10 cellular contexts compared by ENCODE assay signal in the genomic region with DNA sequence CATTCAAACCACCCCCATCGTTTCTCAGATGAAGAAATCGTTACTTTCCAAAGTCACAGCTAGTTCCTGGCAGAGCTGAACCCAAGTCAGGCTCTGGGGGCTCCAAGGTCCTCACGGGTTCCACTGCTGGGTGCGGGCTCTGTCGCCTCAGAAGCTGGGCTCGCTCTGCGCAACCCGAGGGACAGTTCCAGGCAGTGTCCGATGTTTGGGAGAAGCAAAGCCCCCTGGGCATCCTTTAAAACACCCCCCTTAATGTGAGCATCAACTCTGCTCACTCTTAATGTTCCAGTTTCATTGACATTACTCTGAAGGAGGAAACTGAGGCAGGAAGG. TPM values are rescaled to one million over a fixed set of nuclear protein-coding genes. Genes with fewer than 3 reads are reported as not detected.
DNase-seq lines count a peak whose midpoint lies in the region; ATAC-seq, FAIRE-seq and TF ChIP-seq lines count a peak whose summit lies in the region.
"Had no signal": no experiment of that assay in that cellular context is flagged by ENCODE, and none has a peak within 500 bp of the region (broad histone marks: within the 10 kb centered on the region; RNA-seq: fewer than 3 reads in every experiment).

No MANE protein-coding gene starts in this region.

- FAIRE-seq in keratinocyte (lab: Jason Lieb, UNC), result no peak

- no peaks in the 10 kb centered on the region for H3K36me3 ChIP-seq in body of pancreas (replicated peaks in 1 of 2; ENCODE audit: insufficient read depth in 1 of 2, low read depth in 2 of 2)
- H3K36me3 ChIP-seq in keratinocyte (ENCODE audit: control insufficient read depth in 2 of 2, extremely low read depth in 1 of 2, insufficient read depth in 2 of 2, low read length in 2 of 2), result no peaks in the 10 kb centered on the region

- H3K27ac Mint-ChIP-seq in HFFc6, result peak overlapping the region; percentile 88; the same call in 1 of the 2 replicates

- H3K36me3 Mint-ChIP-seq in HFFc6 (ENCODE audit: low read depth), result no peaks in the 10 kb centered on the region; the same call in 1 of the 2 replicates

- no peaks in the 10 kb centered on the region for H3K79me2 ChIP-seq in keratinocyte (ENCODE audit: control insufficient read depth, insufficient read depth, low read length)

- peaks cover 41% of the 10 kb centered on the region for H3K4me1 ChIP-seq in body of pancreas
- H3K4me1 ChIP-seq in keratinocyte (ENCODE audit: control insufficient read depth, extremely low read depth, insufficient read depth, low read length), result peaks cover 8% of the 10 kb centered on the region

- TF ChIP-seq CTCF in HFFc6 (IDR thresholded peaks at IDR 0.05) (no peak), body of pancreas (IDR thresholded peaks at IDR 0.05) (no peak), keratinocyte (optimal IDR thresholded peaks at IDR 0.05 in 1 of 3, IDR thresholded peaks at IDR 0.05 in 1 of 3, conservative IDR thresholded peaks at IDR 0.05 in 1 of 3; ENCODE audit: extremely low read depth in 1 of 3, insufficient read depth in 2 of 3, low read length in 3 of 3) (no peak)

- WGBS in body of pancreas, 2 donors, result 26 to 32% methylated on average over 4 to 9 of the region's 9 CpGs

- H3K4me1 Mint-ChIP-seq in HFFc6 (ENCODE audit: low read depth), result peaks cover 40% of the 10 kb centered on the region

- H3K27me3 ChIP-seq in body of pancreas (no peaks in the 10 kb centered on the region), keratinocyte (ENCODE audit: control insufficient read depth, extremely low read depth, insufficient read depth, low read length) (no peaks in the 10 kb centered on the region)

- H3K4me2 ChIP-seq in keratinocyte (ENCODE audit: control insufficient read depth, extremely low read depth, insufficient read depth, low read depth, low read length), result peak overlapping the region; percentile 92

- ATAC-seq in body of pancreas, result peak; percentile 15

- no peaks in the 10 kb centered on the region for H3K9me3 Mint-ChIP-seq in HFFc6

- H2AFZ ChIP-seq in keratinocyte (ENCODE audit: control insufficient read depth, low read length), result peak overlapping the region; percentile 87

- intact Hi-C loops in body of pancreas (cut with DNase I), result no loop called here

- dilution Hi-C loops in keratinocyte (cut with MboI; ENCODE audit: extremely low pct_ligation_motif_present, low sequenced_read_pairs), result no loop called here

- no peaks in the 10 kb centered on the region for H3K9me1 ChIP-seq in keratinocyte (ENCODE audit: control insufficient read depth, extremely low read depth, insufficient read depth, low read length)

- DNase-seq in HFFc6 (no peak), body of pancreas (no peak), keratinocyte (ENCODE audit: low read depth, low spot score) (no peak), NCI-H2227 treated with DMSO at 0.1 percent for 48 hours (lab: John Stamatoyannopoulos, UW) (no peak), NCI-H1694 treated with DMSO at 0.1 percent for 48 hours (lab: John Stamatoyannopoulos, UW) (no peak), SW480 (ENCODE audit: low spot score) (no peak)
- no peak for DNase-seq in stimulated activated CD4-positive, alpha-beta T cell treated with anti-CD3 and anti-CD28 coated beads, Interleukin-12 subunit alpha, Interleukin-12 subunit beta, amount 100 ng/mL, for 4 hours
- DNase-seq: cerebellar nuclear complex had no signal

- peak overlapping the region; percentile 20 to 80 for H3K4me3 ChIP-seq in body of pancreas
- no peak overlapping the region for H3K4me3 ChIP-seq in keratinocyte (ENCODE audit: control insufficient read depth in 2 of 3, extremely low read depth in 1 of 3, insufficient read depth in 2 of 3, low read depth in 1 of 3, low read length in 3 of 3)
- H3K4me3 ChIP-seq in skin epidermis, result peak overlapping the region in 4 of 7 experiments; percentile 31 to 55 (median 42)

- H3K9ac ChIP-seq in keratinocyte (ENCODE audit: control insufficient read depth, extremely low read depth, insufficient read depth, low read length), result no peak overlapping the region

- no peaks in the 10 kb centered on the region for H4K20me1 ChIP-seq in keratinocyte (ENCODE audit: control insufficient read depth, extremely low read depth, insufficient read depth, low read length)

- no peak for TF ChIP-seq POLR2A in body of pancreas (IDR thresholded peaks at IDR 0.05)

- peak overlapping the region in 3 of 4 donors; percentile 73 to 79 (median 79) for H3K27ac ChIP-seq in body of pancreas
- no peak overlapping the region for H3K27ac ChIP-seq in keratinocyte (ENCODE audit: control insufficient read depth, insufficient read depth, low read length)
- H3K27ac ChIP-seq in skin epidermis, result peak overlapping the region in 12 of 21 experiments; percentile 2 to 87 (median 78)
- H3K27ac ChIP-seq: HL-60 had no signal

- H3K9me3 ChIP-seq in body of pancreas (no peaks in the 10 kb centered on the region), keratinocyte (ENCODE audit: control insufficient read depth, low read depth, low read length) (no peaks in the 10 kb centered on the region)

- peak overlapping the region; percentile 94 for H3K4me3 Mint-ChIP-seq in HFFc6

- peaks cover 2% of the 10 kb centered on the region for H3K27me3 Mint-ChIP-seq in HFFc6 (ENCODE audit: insufficient read depth)

RNA-seq across cellular contexts. Expression of a gene that starts 0.8 kb away (rescaled TPM):
- 10 to 100 TPM; 46.7 to 71.7 (median 62.1) TPM for total RNA-seq in HFFc6 (2021; fragmentation: NEBNext Ultra II Directional; extraction: Animal tissue kit (Norgen Biotek cat#: 25700))
- 10 to 100 TPM; 60.0 to 75.0 TPM for total RNA-seq in body of pancreas
- polyA plus RNA-seq in keratinocyte, result 8.3 to 13.1 TPM (median 12.2 TPM) in 3 replicates
- 0.61 TPM for polyA plus RNA-seq in keratinocyte (2011; ENCODE audit: low read depth)
- 7.8 and 11.3 TPM in 2 replicates for polyA plus RNA-seq in keratinocyte (2011; cell fraction: cytosol; rRNA removed)
- 7.5 and 7.9 TPM in 2 replicates for polyA plus RNA-seq in keratinocyte (2011; cell fraction: nucleus; rRNA removed)
- polyA plus RNA-seq in keratinocyte (2012; ENCODE audit: low replicate concordance), result 0.97 and 10.1 TPM in 2 replicates
- polyA minus RNA-seq in keratinocyte, result 10.3 to 18.9 TPM (median 14.3 TPM) in 3 replicates
- 10.9 TPM for polyA minus RNA-seq in keratinocyte (2011; cell fraction: cytosol; rRNA and poly(A)+ RNA removed)
- 10.3 and 11.9 TPM in 2 replicates for polyA minus RNA-seq in keratinocyte (2011; cell fraction: nucleus; rRNA and poly(A)+ RNA removed)

Comparison
In these comparisons a context has a peak if more than half of its experiments do, and no peak if none do; other contexts are left out.
1. H3K4me3 ChIP-seq: peak in body of pancreas (2 of 2) and skin epidermis (4 of 7); none in keratinocyte (0 of 3).